In the genomic region with DNA sequence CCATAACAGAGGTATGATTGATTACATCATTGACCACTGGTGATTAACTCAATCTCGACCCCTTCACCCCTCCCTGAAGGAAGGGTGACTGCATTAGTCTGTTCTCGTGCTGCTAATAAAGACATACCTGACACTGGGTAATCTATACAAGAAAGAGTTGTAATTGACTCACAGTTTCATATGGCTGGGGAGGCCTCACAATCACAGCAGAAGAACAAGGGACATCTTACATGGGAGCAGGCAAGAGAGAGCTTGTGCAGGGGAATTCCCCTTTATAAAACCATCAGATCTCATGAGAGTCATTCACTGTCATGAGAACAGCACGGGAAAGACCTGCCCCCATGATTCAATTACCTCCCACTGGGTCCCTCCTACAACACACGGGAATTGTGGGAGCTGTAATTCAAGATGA, we compare ENCODE assay signal across 13 cellular contexts.
DNase-seq lines count a peak whose midpoint lies in the region; ATAC-seq, FAIRE-seq and TF ChIP-seq lines count a peak whose summit lies in the region.
"Had no signal": no experiment of that assay in that cellular context is flagged by ENCODE, and none has a peak within 500 bp of the region (broad histone marks: within the 10 kb centered on the region; RNA-seq: fewer than 3 reads in every experiment).

No MANE protein-coding gene starts in this region.

- H3K27ac ChIP-seq in caudate nucleus (ENCODE audit: low read depth, low read length), result no peak overlapping the region

- ATAC-seq in GM18511 (IDR thresholded peaks at IDR 0.05; ENCODE audit: unreplicated experiment), result peak; percentile 90
- ATAC-seq in GM19463 (IDR thresholded peaks at IDR 0.05; ENCODE audit: unreplicated experiment), result peak; percentile 84
- peak; percentile 70 for ATAC-seq in HG03064 (IDR thresholded peaks at IDR 0.05; ENCODE audit: low read depth, unreplicated experiment)

- no peak overlapping the region for H3K4me3 ChIP-seq in fibroblast of mammary gland (ENCODE audit: control insufficient read depth, low read depth, low read length)
- H3K4me3 ChIP-seq: hepatocyte had no signal

- FAIRE-seq in urothelium cell line (lab: Jason Lieb, UNC), result no peak
- FAIRE-seq: RCC 7860 had no signal

- peak; percentile 19 for DNase-seq in fibroblast of mammary gland (ENCODE audit: low read depth)
- no peak for DNase-seq in superior temporal gyrus (ENCODE audit: extremely low spot score)
- no peak for DNase-seq in caudate nucleus (lab: John Stamatoyannopoulos, UW)
- DNase-seq in urothelium cell line (ENCODE audit: low spot score), result no peak
- DNase-seq in amniotic stem cell (lab: John Stamatoyannopoulos, UW), result no peak
- DNase-seq: activated naive CD4-positive, alpha-beta T cell treated with Interleukin-2 at 50 U/mL for 16 hours; COR-L47; NCI-H2081 had no signal

- no peak for TF ChIP-seq CTCF in fibroblast of mammary gland (conservative IDR thresholded peaks at IDR 0.05; ENCODE audit: control insufficient read depth, insufficient read depth, low read depth, low read length)
